ENCODE assay signal across 10 cellular contexts in genomic region chr18:9710037-9710436, GRCh38. TPM values are rescaled to one million over a fixed set of nuclear protein-coding genes. Genes with fewer than 3 reads are reported as not detected.
DNase-seq lines count a peak whose midpoint lies in the region; ATAC-seq, FAIRE-seq and TF ChIP-seq lines count a peak whose summit lies in the region.
"Had no signal": no experiment of that assay in that cellular context is flagged by ENCODE, and none has a peak within 500 bp of the region (broad histone marks: within the 10 kb centered on the region; RNA-seq: fewer than 3 reads in every experiment).

No MANE protein-coding gene starts in this region.

- H2BK12ac ChIP-seq in H1 (ENCODE audit: low read depth, low read length), result no peak overlapping the region

- H3K4me2 ChIP-seq in IMR-90 (ENCODE audit: low read depth, low read length) (peak overlapping the region; percentile 93; the same call in 1 of the 2 replicates), H1 (ENCODE audit: insufficient read depth in 1 of 2, low read depth in 2 of 2, low read length in 2 of 2) (peak overlapping the region; percentile 85 to 97; a peak in 2 of 4 replicates)

- H3K27me3 ChIP-seq in IMR-90 (ENCODE audit: control insufficient read depth, insufficient read depth, low read length) (no peaks in the 10 kb centered on the region), H1 (replicated peaks in 1 of 4; ENCODE audit: control insufficient read depth in 3 of 4, extremely low read depth in 1 of 4, insufficient read depth in 3 of 4, low read length in 3 of 4) (peaks cover 0 to 37% (median 31%) of the 10 kb centered on the region in 4 experiments; a peak in 5 of 7 replicates), neutrophil (no peaks in the 10 kb centered on the region)

- no peak overlapping the region for H2BK15ac ChIP-seq in IMR-90 (ENCODE audit: low read depth, low read length)
- 0 out of 2 replicates have a peak overlapping the region, but pooled peaks have one; percentile 5 for H2BK15ac ChIP-seq in H1 (ENCODE audit: low read length)

- intact Hi-C loops in IMR-90 (cut with micrococcal nuclease), result no loop called here

- H2AK5ac ChIP-seq in IMR-90 (ENCODE audit: low read depth, low read length), result peak overlapping the region; percentile 59; the same call in 1 of the 2 replicates
- no peak overlapping the region for H2AK5ac ChIP-seq in H1 (ENCODE audit: low read depth, low read length)

- dilution Hi-C loops in IMR-90 (cut with HindIII; ENCODE audit: low sequenced_read_pairs, unreplicated experiment), result no loop called here

- ATAC-seq in IMR-90 (ENCODE audit: low read depth), result no peak
- no peak for ATAC-seq in GM19397 (IDR thresholded peaks at IDR 0.05; ENCODE audit: unreplicated experiment)
- ATAC-seq in HG02852 (IDR thresholded peaks at IDR 0.05; ENCODE audit: unreplicated experiment), result no peak

- H2BK20ac ChIP-seq in IMR-90 (ENCODE audit: low read depth, low read length) (no peak overlapping the region), H1 (ENCODE audit: low read length) (no peak overlapping the region)

- H4K91ac ChIP-seq in IMR-90 (ENCODE audit: insufficient read depth, low read depth, low read length) (no peak overlapping the region), H1 (replicated peaks; ENCODE audit: insufficient read length, low read length) (no peak overlapping the region)

- H3K36me3 ChIP-seq in IMR-90 (ENCODE audit: control insufficient read depth, insufficient read depth, low read length) (no peaks in the 10 kb centered on the region), H1 (ENCODE audit: control insufficient read depth in 2 of 4, insufficient read depth in 4 of 4, low read length in 3 of 4) (no peaks in the 10 kb centered on the region), neutrophil (no peaks in the 10 kb centered on the region)

- no peak overlapping the region for H4K5ac ChIP-seq in IMR-90 (ENCODE audit: low read depth, low read length)
- H4K5ac ChIP-seq in H1 (ENCODE audit: insufficient read length, low read depth, low read length), result no peak overlapping the region

- H3K4me1 ChIP-seq in IMR-90 (ENCODE audit: control insufficient read depth, insufficient read depth, low read length) (peaks cover 19% of the 10 kb centered on the region), H1 (replicated peaks in 1 of 4; ENCODE audit: control insufficient read depth in 3 of 4, insufficient read depth in 4 of 4, low read length in 3 of 4) (peaks cover 4 to 13% (median 8%) of the 10 kb centered on the region in 4 experiments; a peak in 6 of 7 replicates), neutrophil (ENCODE audit: control insufficient read depth in 1 of 2, insufficient read depth in 1 of 2, low read depth in 1 of 2, low read length in 1 of 2) (peaks cover 86 to 87% of the 10 kb centered on the region in 2 experiments)

- TF ChIP-seq RAD21 in IMR-90 (IDR thresholded peaks at IDR 0.05; ENCODE audit: low read length), result no peak
- TF ChIP-seq RAD21 in H1 (IDR thresholded peaks at IDR 0.05 in 1 of 2, conservative IDR thresholded peaks at IDR 0.05 in 1 of 2; ENCODE audit: low read depth in 2 of 2, low read length in 2 of 2), result no peak

- no peak for TF ChIP-seq EP300 in H1 (IDR thresholded peaks at IDR 0.05; ENCODE audit: borderline replicate concordance in 1 of 2, low read depth in 2 of 2, low read length in 2 of 2)

- H3K79me1 ChIP-seq in IMR-90 (ENCODE audit: low read depth in 1 of 2, low read length in 2 of 2) (peaks cover 43 to 66% of the 10 kb centered on the region in 2 experiments), H1 (ENCODE audit: low read depth, low read length) (peaks cover 5% of the 10 kb centered on the region)

- no TSS peak for BruUV-seq in IMR-90 (replicated peaks; lab: Mats Ljungman, UMichigan)

- POLR2A ChIA-PET in IMR-90 (lab: Charles Lee; ENCODE audit: unreplicated experiment) (no interaction called here), H1 (lab: Charles Lee; ENCODE audit: partially characterized antibody) (no interaction called here)

- H2BK5ac ChIP-seq in IMR-90 (ENCODE audit: low read depth, low read length, poor library complexity, severe bottlenecking) (no peak overlapping the region), H1 (ENCODE audit: low read depth, low read length) (no peak overlapping the region)

- peaks cover 28% of the 10 kb centered on the region for H3K9me1 ChIP-seq in IMR-90 (ENCODE audit: insufficient read depth, low read length)

- CTCF ChIA-PET in IMR-90 (lab: Yijun Ruan, JAX) (interaction anchor here (0.7 kb wide), 1 partner anchor 193 kb away, joined by 4 read pairs; no protein-coding TSS in a partner anchor), H1 (lab: Charles Lee; ENCODE audit: partially characterized antibody) (interaction anchor here (0.7 kb wide), 1 partner anchor 136 kb away, joined by 3 read pairs; no protein-coding TSS in a partner anchor)

- no peak for DNase-seq in AG10803 (ENCODE audit: low read depth)
- no peak for DNase-seq in IMR-90
- no peak for DNase-seq in H1 (ENCODE audit: low read depth in 1 of 2, low spot score in 2 of 2)
- DNase-seq in GM19239 (ENCODE audit: insufficient read length, low spot score), result no peak
- DNase-seq in stimulated activated CD8-positive, alpha-beta memory T cell treated with anti-CD3 and anti-CD28 coated beads, Interleukin-4, amount 100 ng/mL, for 48 hours, result no peak
- DNase-seq: DMS153 had no signal

- H3K9ac ChIP-seq in IMR-90 (ENCODE audit: low read depth, low read length) (no peak overlapping the region), H1 (replicated peaks in 1 of 4; ENCODE audit: extremely low read depth in 1 of 4, low read depth in 3 of 4, low read length in 3 of 4) (no peak overlapping the region)

- H3K14ac ChIP-seq in IMR-90 (replicated peaks; ENCODE audit: low read depth, low read length), result peak overlapping the region; percentile 28; the same call in 1 of the 2 replicates
- no peak overlapping the region for H3K14ac ChIP-seq in H1 (ENCODE audit: insufficient read length)

- H2AFZ ChIP-seq in IMR-90 (replicated peaks; ENCODE audit: low read length, poor library complexity), result no peak overlapping the region
- no peak overlapping the region for H2AFZ ChIP-seq in H1 (ENCODE audit: low read length)

- H4K20me1 ChIP-seq in IMR-90 (ENCODE audit: insufficient read depth, low read length) (peaks cover 22% of the 10 kb centered on the region; the same call in 1 of the 2 replicates), H1 (replicated peaks in 1 of 2; ENCODE audit: control insufficient read depth in 1 of 2, insufficient read depth in 2 of 2, low read length in 2 of 2) (peaks cover 2 to 3% of the 10 kb centered on the region in 2 experiments)

- H3K18ac ChIP-seq in IMR-90 (ENCODE audit: low read depth, low read length) (no peak overlapping the region), H1 (ENCODE audit: extremely low read depth, low read length) (no peak overlapping the region)

- H3K27ac ChIP-seq in IMR-90 (ENCODE audit: insufficient read depth, low read length) (no peak overlapping the region), H1 (ENCODE audit: low read depth, low read length) (no peak overlapping the region), neutrophil (peak overlapping the region; percentile 97)

- TF ChIP-seq CTCF in AG10803 (conservative IDR thresholded peaks at IDR 0.05; ENCODE audit: low read length) (no peak), IMR-90 (conservative IDR thresholded peaks at IDR 0.05; ENCODE audit: low read depth, low read length) (no peak), H1 (IDR thresholded peaks at IDR 0.05; ENCODE audit: control extremely low read depth in 1 of 3, insufficient read depth in 1 of 3, low read depth in 1 of 3, low read length in 3 of 3) (no peak), neutrophil (IDR thresholded peaks at IDR 0.05) (no peak)

- H2AK9ac ChIP-seq in IMR-90 (replicated peaks; ENCODE audit: low read depth, low read length, poor library complexity), result no peak overlapping the region

- FAIRE-seq in H1 (lab: Jason Lieb, UNC), result no peak
- no peak for FAIRE-seq in GM19239 (lab: Jason Lieb, UNC)
- FAIRE-seq: TTC549 had no signal

- no peak overlapping the region for H3K56ac ChIP-seq in IMR-90 (ENCODE audit: extremely low read depth, insufficient read depth, low read length)
- no peak overlapping the region for H3K56ac ChIP-seq in H1 (replicated peaks; ENCODE audit: insufficient read length, low read depth, low read length)

- peaks cover 17% of the 10 kb centered on the region; the same call in 1 of the 2 replicates for H3K23me2 ChIP-seq in H1 (ENCODE audit: low read depth, low read length)

- TF ChIP-seq POLR2A in IMR-90 (IDR thresholded peaks at IDR 0.05; ENCODE audit: low read depth, low read length) (no peak), H1 (IDR thresholded peaks at IDR 0.05; ENCODE audit: control extremely low read depth in 1 of 2, low read depth in 2 of 2, low read length in 2 of 2) (no peak)

- no CpG with 5 or more reads among the region's 4 CpGs for WGBS in IMR-90 (ENCODE audit: extremely low coverage in 2 of 2, insufficient read length in 1 of 2), 2 experiments
- 90% methylated on average over 4 of the region's 4 CpGs; no CpG with 5 or more reads in 1 of the 2 experiments for WGBS in H1 (ENCODE audit: extremely low coverage in 1 of 2, insufficient coverage in 1 of 2, insufficient read length in 1 of 2, insufficient replicate concordance in 2 of 2, low coverage in 1 of 2, low lambda C conversion rate in 2 of 2, missing lambda C conversion rate in 1 of 2), 2 experiments

- H2BK120ac ChIP-seq in IMR-90 (ENCODE audit: low read depth, low read length) (no peak overlapping the region), H1 (replicated peaks; ENCODE audit: low read depth, low read length) (no peak overlapping the region)

- peaks cover 3 to 7% of the 10 kb centered on the region in 2 experiments; a peak in 2 of 4 replicates for H3K79me2 ChIP-seq in H1 (ENCODE audit: control insufficient read depth in 1 of 2, insufficient read depth in 2 of 2, low read length in 2 of 2)

- in situ Hi-C loops in IMR-90 (cut with MboI; ENCODE audit: low sequenced_read_pairs), result loop anchor here (25.0 kb wide), 1 partner anchor 227 kb away; no protein-coding TSS in a partner anchor

- H3K23ac ChIP-seq in IMR-90 (ENCODE audit: low read depth, low read length) (peak overlapping the region; percentile 86; the same call in 1 of the 2 replicates), H1 (ENCODE audit: insufficient read length) (no peak overlapping the region)

- H4K8ac ChIP-seq in IMR-90 (ENCODE audit: low read depth in 2 of 2, low read length in 2 of 2) (no peak overlapping the region), H1 (ENCODE audit: extremely low read depth, insufficient read depth, low read length) (no peak overlapping the region)

- no peak overlapping the region for H3K4ac ChIP-seq in IMR-90 (ENCODE audit: low read depth, low read length)
- H3K4ac ChIP-seq in H1 (replicated peaks; ENCODE audit: insufficient read length, low read depth, low read length), result no peak overlapping the region

- no peaks in the 10 kb centered on the region for H3K9me3 ChIP-seq in IMR-90 (ENCODE audit: control insufficient read depth, insufficient read depth, low read length)
- no peaks in the 10 kb centered on the region for H3K9me3 ChIP-seq in H1 (ENCODE audit: insufficient read depth in 2 of 2, low read depth in 1 of 2, low read length in 1 of 2)
- no peaks in the 10 kb centered on the region for H3K9me3 ChIP-seq in neutrophil

- H3K4me3 ChIP-seq in AG10803 (ENCODE audit: low read length) (peak overlapping the region; percentile 80), IMR-90 (ENCODE audit: insufficient read depth, low read depth, low read length) (no peak overlapping the region), H1 (ENCODE audit: extremely low read depth in 1 of 4, insufficient read depth in 2 of 4, low read depth in 3 of 4, low read length in 4 of 4) (peak overlapping the region in 1 of 4 experiments; percentile 87; a peak in 1 of 8 replicates), neutrophil (ENCODE audit: low read depth in 1 of 2, low read length in 1 of 2) (peak overlapping the region; percentile 95 to 97)

RNA-seq across cellular contexts. Expression of gene RAB31, which starts 1.9 kb away (rescaled TPM):
- 26.9 and 28.9 TPM in 2 replicates for total RNA-seq in IMR-90 (2012; rRNA removed)
- polyA plus RNA-seq in IMR-90 (2012; rRNA removed) (12.3 and 13.8 TPM in 2 replicates), H1 (2011; rRNA removed) (15.2 TPM in 2 replicates)
- 5.7 and 7.0 TPM in 2 replicates for polyA plus RNA-seq in IMR-90 (2012; cell fraction: cytosol; rRNA removed)
- 13.4 and 18.7 TPM in 2 replicates for polyA plus RNA-seq in IMR-90 (2012; cell fraction: nucleus; rRNA removed; ENCODE audit: low replicate concordance)
- total RNA-seq in H1 (2021; fragmentation: NEBNext Ultra II Directional; extraction: Animal tissue kit (Norgen Biotek cat#: 25700)), result 39.3 and 40.9 TPM in 2 replicates
- polyA plus RNA-seq in H1 (2011; cell fraction: cytosol; rRNA removed), result 16.7 TPM
- 27.4 TPM for polyA plus RNA-seq in H1 (2011; cell fraction: nucleus; rRNA removed)
- polyA plus RNA-seq in H1 (2012, experiment 1 of 2), result 17.8 to 28.0 TPM (median 22.6 TPM) in 4 replicates
- 6.0 TPM for polyA plus RNA-seq in H1 (2012, experiment 2 of 2)
- 65.4 TPM for polyA plus RNA-seq in H1 (2013, experiment 1 of 2)
- polyA plus RNA-seq in H1 (2013, experiment 2 of 2), result 69.7 TPM
- polyA minus RNA-seq in H1 (2011; rRNA and poly(A)+ RNA removed), result 54.0 and 57.9 TPM in 2 replicates
- polyA minus RNA-seq in H1 (2011; cell fraction: cytosol; rRNA and poly(A)+ RNA removed), result 14.6 TPM
- polyA minus RNA-seq in H1 (2011; cell fraction: nucleus; rRNA and poly(A)+ RNA removed), result 33.4 TPM
